Comparison of ENCODE assay signal across 13 cellular contexts in the genomic region with DNA sequence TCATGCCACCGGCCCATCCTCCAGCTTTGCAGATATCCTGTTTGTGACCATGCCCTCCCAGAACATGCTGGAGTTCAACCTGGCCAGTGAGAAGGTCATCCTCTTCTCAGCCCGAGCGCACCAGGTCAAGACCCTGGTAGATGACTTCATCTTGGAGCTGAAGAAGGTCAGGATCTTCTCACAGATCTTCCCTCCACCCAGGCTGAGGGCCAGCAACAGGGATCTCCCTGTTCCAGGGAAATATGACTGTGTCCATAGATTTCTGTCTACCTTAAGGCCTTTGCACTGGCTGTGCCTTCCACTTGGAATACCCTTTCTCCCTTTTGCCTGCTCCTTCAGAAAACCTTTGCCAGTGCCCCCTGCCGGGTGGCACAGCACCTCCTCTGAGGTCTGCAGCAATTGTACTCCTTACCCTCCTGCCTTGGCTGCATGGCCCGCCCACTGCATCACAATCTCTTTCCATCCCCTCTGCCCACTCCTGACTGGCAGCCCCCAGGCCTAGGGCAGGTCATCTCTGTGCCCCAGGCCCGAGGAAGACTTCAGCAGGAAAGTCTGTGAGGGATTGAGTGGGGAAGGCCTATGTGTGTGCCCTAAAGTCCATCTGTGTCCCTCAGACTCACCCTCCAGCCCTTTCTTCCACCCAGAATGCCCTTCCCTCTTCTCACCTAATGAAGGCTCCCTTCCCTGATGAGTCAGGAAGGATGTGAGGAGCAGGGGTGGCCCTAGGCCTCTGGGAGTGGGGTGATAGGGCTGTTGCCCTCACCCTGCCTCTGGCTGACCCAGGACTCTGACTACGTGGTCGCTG. TPM values are rescaled to one million over a fixed set of nuclear protein-coding genes. Genes with fewer than 3 reads are reported as not detected.
A peak's percentile ranks its signal among the peaks of the same experiment; 100 is the strongest.
DNase-seq lines count a peak whose midpoint lies in the region; ATAC-seq and TF ChIP-seq lines count a peak whose summit lies in the region.
"Had no signal": no experiment of that assay in that cellular context is flagged by ENCODE, and none has a peak within 500 bp of the region (broad histone marks: within the 10 kb centered on the region; RNA-seq: fewer than 3 reads in every experiment).

No MANE protein-coding gene starts in this region.

- no peaks in the 10 kb centered on the region for H3K36me3 ChIP-seq in kidney epithelial cell (ENCODE audit: control insufficient read depth, insufficient read depth, low read length)

- H3K27me3 ChIP-seq in kidney epithelial cell (ENCODE audit: control insufficient read depth, insufficient read depth, low read length) = no peaks in the 10 kb centered on the region

- no peak for ATAC-seq in GM21576 (IDR thresholded peaks at IDR 0.05; ENCODE audit: unreplicated experiment)
- no peak for ATAC-seq in HG02678 (IDR thresholded peaks at IDR 0.05; ENCODE audit: unreplicated experiment)

- in situ Hi-C loops in ACHN (cut with HindIII; ENCODE audit: low pct_ligation_motif_present, low pct_unique_long_range_greater_than_20kb, low sequenced_read_pairs) = no loop called here
- in situ Hi-C loops in SK-MEL-5 (cut with HindIII; ENCODE audit: low pct_unique_long_range_greater_than_20kb, low sequenced_read_pairs) = no loop called here

- H3K4me3 ChIP-seq in GM12864 (ENCODE audit: low read depth, low read length) (no peak overlapping the region), kidney epithelial cell (ENCODE audit: low read depth, low read length) (no peak overlapping the region)

- TF ChIP-seq CTCF in GM12864 (IDR thresholded peaks at IDR 0.05; ENCODE audit: low read depth, low read length, missing control alignments) (peak; percentile 12), kidney epithelial cell (IDR thresholded peaks at IDR 0.05; ENCODE audit: insufficient read depth, low read length, poor library complexity, severe bottlenecking) (peak; percentile 20)

- DNase-seq in ACHN (peak; percentile 59), GM12864 (ENCODE audit: low read depth) (no peak), SK-MEL-5 (ENCODE audit: low read depth, low spot score) (peak; percentile 52), kidney epithelial cell (ENCODE audit: low read depth) (no peak), pons (ENCODE audit: low spot score) (no peak), SW 1271 (lab: John Stamatoyannopoulos, UW) (no peak)
- DNase-seq: activated B cell treated with CpG ODN at 0.5 μM for 24 hours, amniotic stem cell, C1 segment of cervical spinal cord, cortex of kidney, SK-N-SH had no signal

RNA-seq across cellular contexts. Expression of gene ALKBH5, which starts 27.3 kb away (rescaled TPM):
- 85.5 and 97.6 TPM in 2 replicates for total RNA-seq in SK-MEL-5 (2014; rRNA removed; shearing (Covaris generic))
- 99.1 and 105 TPM in 2 replicates for polyA plus RNA-seq in SK-MEL-5 (2015; cell fraction: cytosol; rRNA removed)
- polyA plus RNA-seq in SK-MEL-5 (2015; cell fraction: nucleus; rRNA removed) = 19.7 and 21.3 TPM in 2 replicates
- 103 and 105 TPM in 2 replicates for total RNA-seq in kidney epithelial cell

RNA-seq across cellular contexts. Expression of gene MYO15A, which starts 47.8 kb away (rescaled TPM):
- 0.08 and 0.16 TPM in 2 replicates for total RNA-seq in SK-MEL-5 (2014; rRNA removed; shearing (Covaris generic))
- 0.30 and 0.43 TPM in 2 replicates for polyA plus RNA-seq in SK-MEL-5 (2015; cell fraction: cytosol; rRNA removed)
- polyA plus RNA-seq in SK-MEL-5 (2015; cell fraction: nucleus; rRNA removed) = 1.8 and 3.6 TPM in 2 replicates
- total RNA-seq in kidney epithelial cell = 0.21 and 0.33 TPM in 2 replicates

Comparison
In these comparisons a context has a peak if more than half of its experiments do, and no peak if none do; other contexts are left out.
1. DNase-seq: peak in ACHN (single experiment) and SK-MEL-5 (single experiment); none in GM12864 (single experiment), kidney epithelial cell (single experiment), pons (single experiment) and SW 1271 (0 of 2).